In genomic region chr1:175894543-175894942, GRCh38 we compare ENCODE assay signal across 26 cellular contexts.
"Had no signal": no experiment of that assay in that cellular context is flagged by ENCODE, and none has a peak within 500 bp of the region (broad histone marks: within the 10 kb centered on the region; RNA-seq: fewer than 3 reads in every experiment).

No MANE protein-coding gene starts in this region.

- H3K27ac ChIP-seq: adrenal gland, body of pancreas, breast epithelium, KMS-11, Peyer's patch, SJSA1 had no signal

- H3K27ac Mint-ChIP-seq: activated CD4-positive, alpha-beta memory T cell treated with anti-CD3 and anti-CD28 coated beads for 36 hours; activated naive CD4-positive, alpha-beta T cell treated with anti-CD3 and anti-CD28 coated beads, Interleukin-2, amount 50 U/mL, for 24 hours; activated T-helper 2 cell treated with anti-CD3 and anti-CD28 coated beads, Interferon-gamma antibody, Interleukin-2, Interleukin-4, amounts not matched to agents 10 μg/mL and 5 μg/mL and 100 μg/mL, durations not matched to agents 14 hours and 24 hours and 36 hours; T-helper 1 cell treated with Interleukin-12 subunit alpha and Interleukin-12 subunit beta and Interleukin-4 antibody, amounts not matched to agents 30 μg/mL and 1 μg/mL, for 36 hours; T-helper 2 cell treated with Interferon-gamma antibody and Interleukin-4, amounts not matched to agents 5 μg/mL and 100 μg/mL, for 36 hours had no signal

- H3K4me1 Mint-ChIP-seq: activated naive CD4-positive, alpha-beta T cell treated with anti-CD3 and anti-CD28 coated beads, Interleukin-2, amount 50 U/mL, for 24 hours had no signal

- H3K4me3 Mint-ChIP-seq: activated CD4-positive, alpha-beta memory T cell treated with anti-CD3 and anti-CD28 coated beads for 36 hours; activated naive CD4-positive, alpha-beta T cell treated with anti-CD3 and anti-CD28 coated beads, Interleukin-2, amount 50 U/mL, for 24 hours; T-helper 1 cell treated with Interleukin-12 subunit alpha and Interleukin-12 subunit beta and Interleukin-4 antibody, amounts not matched to agents 30 μg/mL and 1 μg/mL, for 36 hours; T-helper 2 cell treated with Interferon-gamma antibody and Interleukin-4, amounts not matched to agents 5 μg/mL and 100 μg/mL, for 36 hours had no signal

- DNase-seq: activated CD4-positive, alpha-beta memory T cell treated with anti-CD3 and anti-CD28 coated beads for 36 hours; activated CD4-positive, alpha-beta T cell treated with anti-CD3 and anti-CD28 coated beads, Interleukin-2, amount 50 U/mL, for 1 hour; activated gamma-delta T cell; activated naive CD4-positive, alpha-beta T cell treated with Interleukin-2 at 50 U/mL for 16 hours; activated T-cell treated with anti-CD3 and anti-CD28 coated beads, Interleukin-2, amount 50 U/mL, for 1 hour; adrenal gland; body of pancreas; MM.1S; NCI-H1092; NCI-H1436 treated with DMSO at 0.1 percent for 48 hours; NCI-H1694 treated with DMSO at 0.1 percent for 48 hours; NCI-H2029; NCI-H345; NCI-H524 treated with DMSO at 0.1 percent for 48 hours; PC-3; Peyer's patch; RPMI8226; SHP77 treated with DMSO at 0.1 percent for 48 hours; SK-N-SH had no signal

- H3K36me3 ChIP-seq: adrenal gland, breast epithelium, Peyer's patch, SJSA1 had no signal

- H3K9me3 ChIP-seq: adrenal gland, body of pancreas, breast epithelium, Peyer's patch, SJSA1, SK-N-SH had no signal

- H3K9ac ChIP-seq: KMS-11, SK-N-SH had no signal

- H3K4me2 ChIP-seq: KMS-11, SK-N-SH had no signal

- H3K4me1 ChIP-seq: adrenal gland, body of pancreas, breast epithelium, Peyer's patch, SJSA1 had no signal

- H3K36me3 Mint-ChIP-seq: activated naive CD4-positive, alpha-beta T cell treated with anti-CD3 and anti-CD28 coated beads, Interleukin-2, amount 50 U/mL, for 24 hours had no signal

- H3K4me3 ChIP-seq: adrenal gland, body of pancreas, breast epithelium, Peyer's patch, SJSA1 had no signal

- H3K27me3 ChIP-seq: adrenal gland, body of pancreas, breast epithelium, Peyer's patch, SJSA1 had no signal

- H3K27me3 Mint-ChIP-seq: activated CD4-positive, alpha-beta memory T cell treated with anti-CD3 and anti-CD28 coated beads for 36 hours; activated naive CD4-positive, alpha-beta T cell treated with anti-CD3 and anti-CD28 coated beads, Interleukin-2, amount 50 U/mL, for 24 hours had no signal

- H3K9me3 Mint-ChIP-seq: activated CD4-positive, alpha-beta memory T cell treated with anti-CD3 and anti-CD28 coated beads for 36 hours; activated naive CD4-positive, alpha-beta T cell treated with anti-CD3 and anti-CD28 coated beads, Interleukin-2, amount 50 U/mL, for 24 hours; activated T-helper 2 cell treated with anti-CD3 and anti-CD28 coated beads, Interferon-gamma antibody, Interleukin-2, Interleukin-4, amounts not matched to agents 10 μg/mL and 5 μg/mL and 100 μg/mL, durations not matched to agents 14 hours and 24 hours and 36 hours; T-helper 1 cell treated with Interleukin-12 subunit alpha and Interleukin-12 subunit beta and Interleukin-4 antibody, amounts not matched to agents 30 μg/mL and 1 μg/mL, for 36 hours; T-helper 2 cell treated with Interferon-gamma antibody and Interleukin-4, amounts not matched to agents 5 μg/mL and 100 μg/mL, for 36 hours had no signal
